ENCODE assay signal across 27 cellular contexts in genomic region chr9:133078486-133078885, GRCh38. TPM values are rescaled to one million over a fixed set of nuclear protein-coding genes. Genes with fewer than 3 reads are reported as not detected.
DNase-seq lines count a peak whose midpoint lies in the region; ATAC-seq, FAIRE-seq and TF ChIP-seq lines count a peak whose summit lies in the region.
"Had no signal": no experiment of that assay in that cellular context is flagged by ENCODE, and none has a peak within 500 bp of the region (broad histone marks: within the 10 kb centered on the region; RNA-seq: fewer than 3 reads in every experiment).

No MANE protein-coding gene starts in this region.

- peaks cover 16% of the 10 kb centered on the region for H3K4me1 ChIP-seq in astrocyte (ENCODE audit: insufficient read depth, low read length)
- peaks cover 0 to 4% (median 3%) of the 10 kb centered on the region in 3 donors for H3K4me1 ChIP-seq in pancreas
- H3K4me1 ChIP-seq: A549, BE2C, HAP-1 had no signal

- H3K36me3 Mint-ChIP-seq in astrocyte (ENCODE audit: low read depth, unreplicated experiment) (no peaks in the 10 kb centered on the region), nephron (ENCODE audit: low read depth) (no peaks in the 10 kb centered on the region)
- H3K36me3 Mint-ChIP-seq: CD14-positive monocyte; CD8-positive, alpha-beta memory T cell had no signal

- H3K79me2 ChIP-seq in astrocyte (ENCODE audit: insufficient read depth, low read length) = no peaks in the 10 kb centered on the region

- intact Hi-C loops in pancreas (cut with DNase I) = no loop called here

- H3K27me3 Mint-ChIP-seq in astrocyte (ENCODE audit: low read depth, unreplicated experiment) = no peaks in the 10 kb centered on the region
- peaks cover 12% of the 10 kb centered on the region for H3K27me3 Mint-ChIP-seq in nephron (ENCODE audit: low read depth)
- H3K27me3 Mint-ChIP-seq: CD4-positive, alpha-beta T cell had no signal

- no peak overlapping the region for H2AFZ ChIP-seq in astrocyte (ENCODE audit: low read depth, low read length)

- peaks cover 44% of the 10 kb centered on the region for H3K4me1 Mint-ChIP-seq in astrocyte (ENCODE audit: low read depth, unreplicated experiment)
- H3K4me1 Mint-ChIP-seq in nephron = peaks cover 40% of the 10 kb centered on the region
- H3K4me1 Mint-ChIP-seq: CD14-positive monocyte; CD8-positive, alpha-beta memory T cell had no signal

- H3K9me3 ChIP-seq in astrocyte (ENCODE audit: insufficient read depth, low read depth, low read length) = no peaks in the 10 kb centered on the region
- H3K9me3 ChIP-seq in pancreas = no peaks in the 10 kb centered on the region
- H3K9me3 ChIP-seq: A549; BE2C; BLaER1 treated with 17β-estradiol and CSF1 and Interleukin-3, amounts not matched to agents 10 nM and 100 nM; HAP-1 had no signal

- no peak for ATAC-seq in pancreas
- ATAC-seq: A549 had no signal

- CTCF ChIA-PET in GM10248 (lab: Yijun Ruan, JAX) = interaction anchor here (1.8 to 2.6 kb wide), 2 partner anchors 24 to 57 kb away, joined by 6 to 11 read pairs; no protein-coding TSS in a partner anchor

- DNase-seq in astrocyte (ENCODE audit: low read depth) (no peak), bronchial epithelial cell (ENCODE audit: low read depth) (no peak), pancreas (peak in 5 of 6 donors; percentile 5 to 47 (median 17)), GM10248 (ENCODE audit: extremely low spot score) (no peak)
- no peak for DNase-seq in stimulated activated CD4-positive, alpha-beta T cell treated with anti-CD3 and anti-CD28 coated beads, Interleukin-12 subunit alpha, Interleukin-12 subunit beta, amount 100 ng/mL, for 4 hours
- no peak for DNase-seq in activated CD4-positive, CD25-positive, alpha-beta regulatory T cell treated with anti-CD3 and anti-CD28 coated beads, Interleukin-2, amount 50 U/mL, for 72 hours
- DNase-seq: 8988T; ACHN; AML-193; BE2C; CD4-positive, alpha-beta T cell; CD8-positive, alpha-beta memory T cell; DMS 273 treated with DMSO at 0.1 percent for 48 hours; DMS79; EL; GDM1; GOT3; HFFc6 had no signal

- POLR2A ChIA-PET in GM10248 (lab: Yijun Ruan, JAX) = no interaction called here

- no peak overlapping the region for H3K9ac ChIP-seq in astrocyte (ENCODE audit: low read length)
- H3K9ac ChIP-seq: BLaER1 treated with 17β-estradiol and CSF1 and Interleukin-3, amounts not matched to agents 10 nM and 100 nM had no signal

- H3K4me2 ChIP-seq in astrocyte (ENCODE audit: low read length) = no peak overlapping the region
- H3K4me2 ChIP-seq: A549; BLaER1 treated with 17β-estradiol and CSF1 and Interleukin-3, amounts not matched to agents 10 nM and 100 nM had no signal

- H3K9me3 Mint-ChIP-seq in astrocyte (ENCODE audit: unreplicated experiment) = no peaks in the 10 kb centered on the region
- no peaks in the 10 kb centered on the region for H3K9me3 Mint-ChIP-seq in nephron
- H3K9me3 Mint-ChIP-seq: CD14-positive monocyte; CD4-positive, alpha-beta T cell; CD8-positive, alpha-beta memory T cell; HFFc6 had no signal

- no peak overlapping the region for H3K4me3 ChIP-seq in astrocyte (ENCODE audit: insufficient read depth, low read depth, low read length)
- H3K4me3 ChIP-seq in bronchial epithelial cell (ENCODE audit: low read depth, low read length) = no peak overlapping the region
- no peak overlapping the region for H3K4me3 ChIP-seq in pancreas
- H3K4me3 ChIP-seq: A549; BLaER1 treated with 17β-estradiol and CSF1 and Interleukin-3, amounts not matched to agents 10 nM and 100 nM; HAP-1 had no signal

- H3K27ac ChIP-seq in astrocyte (ENCODE audit: low read depth, low read length) (no peak overlapping the region), pancreas (no peak overlapping the region)
- H3K27ac ChIP-seq: A549; BLaER1 treated with 17β-estradiol and CSF1 and Interleukin-3, amounts not matched to agents 10 nM and 100 nM had no signal

- peaks cover 3% of the 10 kb centered on the region for H4K20me1 ChIP-seq in astrocyte (ENCODE audit: insufficient read depth, low read length)
- H4K20me1 ChIP-seq: BLaER1 treated with 17β-estradiol and CSF1 and Interleukin-3, amounts not matched to agents 10 nM and 100 nM had no signal

- 91 to 93% methylated on average over 14 of the region's 14 CpGs for WGBS in pancreas, 2 donors

- H3K27ac Mint-ChIP-seq in astrocyte (ENCODE audit: unreplicated experiment) (peak overlapping the region; percentile 12), nephron (peak overlapping the region in 2 of 3 experiments; percentile 20 to 82)
- H3K27ac Mint-ChIP-seq: CD14-positive monocyte; CD4-positive, alpha-beta T cell; CD8-positive, alpha-beta memory T cell; HFFc6 had no signal

- TF ChIP-seq CTCF in astrocyte (IDR thresholded peaks at IDR 0.05; ENCODE audit: insufficient read depth, low read depth, low read length) = no peak
- TF ChIP-seq CTCF in bronchial epithelial cell (IDR thresholded peaks at IDR 0.05; ENCODE audit: insufficient read depth, low read length, severe bottlenecking) = no peak
- TF ChIP-seq CTCF in nephron (IDR thresholded peaks at IDR 0.05; ENCODE audit: unreplicated experiment in 3 of 3) = no peak
- no peak for TF ChIP-seq CTCF in pancreas (IDR thresholded peaks at IDR 0.05)
- no peak for TF ChIP-seq CTCF in GM10248 (IDR thresholded peaks at IDR 0.05; ENCODE audit: control extremely low read depth, extremely low read depth, low read depth, missing control alignments)

- H3K4me3 Mint-ChIP-seq in astrocyte (ENCODE audit: unreplicated experiment) (no peak overlapping the region), nephron (no peak overlapping the region)
- H3K4me3 Mint-ChIP-seq: CD14-positive monocyte; CD4-positive, alpha-beta T cell; CD8-positive, alpha-beta memory T cell; HFFc6 had no signal

- H3K36me3 ChIP-seq in astrocyte (ENCODE audit: insufficient read depth, low read length) (no peaks in the 10 kb centered on the region), bronchial epithelial cell (ENCODE audit: control insufficient read depth, insufficient read depth, low read length) (no peaks in the 10 kb centered on the region), pancreas (no peaks in the 10 kb centered on the region)
- H3K36me3 ChIP-seq: BE2C; BLaER1 treated with 17β-estradiol and CSF1 and Interleukin-3, amounts not matched to agents 10 nM and 100 nM; HAP-1 had no signal

- FAIRE-seq in astrocyte (lab: Jason Lieb, UNC) (no peak), bronchial epithelial cell (lab: Jason Lieb, UNC) (peak; percentile 58), pancreas (lab: Jason Lieb, UNC) (no peak)
- FAIRE-seq: A549, D721Med, GM12891, GM18507, H54 had no signal

- peaks cover 23% of the 10 kb centered on the region for H3K27me3 ChIP-seq in astrocyte (ENCODE audit: insufficient read depth, low read length)
- no peaks in the 10 kb centered on the region for H3K27me3 ChIP-seq in bronchial epithelial cell (ENCODE audit: control insufficient read depth, insufficient read depth, low read length)
- H3K27me3 ChIP-seq in pancreas = no peaks in the 10 kb centered on the region
- H3K27me3 ChIP-seq: BE2C; BLaER1 treated with 17β-estradiol and CSF1 and Interleukin-3, amounts not matched to agents 10 nM and 100 nM had no signal

RNA-seq across cellular contexts. Expression of gene CEL, which starts 16.7 kb away (rescaled TPM):
- total RNA-seq in astrocyte (2.3 and 3.4 TPM in 2 replicates), bronchial epithelial cell (0.53 and 1.3 TPM in 2 replicates), pancreas (over 10,000 TPM; 11,290 to 24,413 (median 19,239) TPM)
- 1,000 to 10,000 TPM; 2,560 to 4,565 TPM for polyA plus RNA-seq in pancreas
- polyA plus RNA-seq: CD14-positive monocyte; CD8-positive, alpha-beta memory T cell had no signal

RNA-seq across cellular contexts. Expression of gene RALGDS, which starts 42.6 kb away (rescaled TPM):
- total RNA-seq in astrocyte = 41.2 and 46.6 TPM in 2 replicates
- 18.7 and 21.1 TPM in 2 replicates for total RNA-seq in bronchial epithelial cell
- total RNA-seq in pancreas = 10 to 100 TPM; 16.1 to 31.9 (median 20.3) TPM
- polyA plus RNA-seq in pancreas = 10 to 100 TPM; 56.0 to 69.7 TPM

RNA-seq across cellular contexts. Expression of gene GTF3C5, which starts 47.7 kb away (rescaled TPM):
- total RNA-seq in astrocyte (46.4 and 49.9 TPM in 2 replicates), bronchial epithelial cell (29.7 and 31.4 TPM in 2 replicates), pancreas (10 to 100 TPM; 17.4 to 33.0 (median 23.2) TPM)
- polyA plus RNA-seq in pancreas = 10 to 100 TPM; 67.2 to 68.5 TPM

Comparison
In these comparisons a context has a peak if more than half of its experiments do, and no peak if none do; other contexts are left out.
1. DNase-seq: peak in pancreas (5 of 6); none in astrocyte (single experiment), bronchial epithelial cell (single experiment), stimulated activated CD4-positive, alpha-beta T cell treated with anti-CD3 and anti-CD28 coated beads, Interleukin-12 subunit alpha, Interleukin-12 subunit beta, amount 100 ng/mL, for 4 hours (single experiment), activated CD4-positive, CD25-positive, alpha-beta regulatory T cell treated with anti-CD3 and anti-CD28 coated beads, Interleukin-2, amount 50 U/mL, for 72 hours (single experiment) and GM10248 (single experiment).
2. RNA of gene CEL, which starts 16.7 kb away (total RNA-seq): 11,290 to 24,413 TPM in pancreas; 2.3 to 3.4 TPM in astrocyte and 0.53 to 1.3 TPM in bronchial epithelial cell; every median in the first group is over 1,000 times any median in the second.